ENCODE assay signal across 1 cellular context in the genomic region with DNA sequence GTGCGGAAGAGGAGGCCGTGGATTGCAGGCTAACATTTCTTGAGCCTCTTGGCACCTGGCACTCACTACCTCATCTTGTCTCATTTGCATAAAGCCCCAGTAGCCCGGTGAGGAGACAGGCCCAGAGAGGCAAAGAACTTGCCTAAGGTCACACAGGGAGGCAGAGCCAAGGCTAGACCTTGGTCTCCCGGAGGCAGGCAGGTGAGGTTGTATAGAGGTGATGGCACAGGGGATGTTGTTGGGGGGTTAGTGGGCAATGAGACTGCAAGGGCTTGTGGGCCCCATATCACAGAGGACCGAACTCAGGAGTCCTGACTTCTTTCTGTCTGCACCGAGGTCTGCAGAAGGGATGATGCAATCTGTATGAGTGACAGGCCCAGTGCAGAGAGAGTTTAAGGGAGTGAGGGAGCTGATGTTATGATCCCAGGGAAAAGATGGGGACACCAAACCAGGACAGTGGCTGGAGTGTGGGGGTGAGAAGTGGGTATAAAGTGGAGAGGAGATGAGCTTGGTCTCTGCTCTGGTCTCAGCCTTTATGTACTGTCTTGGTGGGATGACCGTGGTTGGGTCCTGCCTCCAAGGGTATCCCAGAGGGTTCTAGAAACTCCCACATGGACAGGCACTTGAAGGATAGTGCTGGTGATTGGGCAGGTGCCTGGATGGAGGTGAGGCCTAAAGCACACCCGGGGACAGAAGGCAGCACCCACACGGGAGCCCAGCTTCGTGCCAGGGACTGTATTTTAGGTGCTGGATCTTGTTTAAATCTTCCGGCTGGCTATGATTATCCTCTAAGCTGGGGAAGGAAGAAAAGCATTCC.
A peak's percentile ranks its signal among the peaks of the same experiment; 100 is the strongest.
TF ChIP-seq lines count a peak whose summit lies in the region.

No MANE protein-coding gene starts in this region.

TF ChIP-seq in K562, 482 proteins besides CTCF, POLR2A, EP300 and RAD21 (continued from another document and continues in another):
- TF ChIP-seq, protein P1, sequence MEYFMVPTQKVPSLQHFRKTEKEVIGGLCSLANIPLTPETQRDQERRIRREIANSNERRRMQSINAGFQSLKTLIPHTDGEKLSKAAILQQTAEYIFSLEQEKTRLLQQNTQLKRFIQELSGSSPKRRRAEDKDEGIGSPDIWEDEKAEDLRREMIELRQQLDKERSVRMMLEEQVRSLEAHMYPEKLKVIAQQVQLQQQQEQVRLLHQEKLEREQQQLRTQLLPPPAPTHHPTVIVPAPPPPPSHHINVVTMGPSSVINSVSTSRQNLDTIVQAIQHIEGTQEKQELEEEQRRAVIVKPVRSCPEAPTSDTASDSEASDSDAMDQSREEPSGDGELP (CRISPR knock-in tag; IDR thresholded peaks at IDR 0.05; ENCODE audit: borderline replicate concordance): 0 out of 2 replicates have a peak, but pooled peaks have one; percentile 27
- TF ChIP-seq ZNF24 (IDR thresholded peaks at IDR 0.05) (peak; percentile 34; the same call in 1 of the 2 replicates), EP400 (IDR thresholded peaks at IDR 0.05) (peak; percentile 63; the same call in 1 of the 2 replicates), CEBPG (CRISPR knock-in tag; IDR thresholded peaks at IDR 0.05) (peak; percentile 94), CEBPG (tag; conservative IDR thresholded peaks at IDR 0.05 in 1 of 2, IDR thresholded peaks at IDR 0.05 in 1 of 2) (peak; percentile 92 to 93), SP2 (IDR thresholded peaks at IDR 0.05; ENCODE audit: extremely low read depth, low read depth, low read length, poor library complexity, severe bottlenecking) (no peak), PHB2 (IDR thresholded peaks at IDR 0.05; ENCODE audit: low read depth) (no peak), E2F3 (CRISPR knock-in tag; IDR thresholded peaks at IDR 0.05) (no peak), CXXC5 (CRISPR knock-in tag; IDR thresholded peaks at IDR 0.05) (peak; percentile 13; the same call in 1 of the 2 replicates), RBM25 (IDR thresholded peaks at IDR 0.05; ENCODE audit: low read depth, low read length, severe bottlenecking) (peak; percentile 85), MTA3 (IDR thresholded peaks at IDR 0.05; ENCODE audit: borderline replicate concordance) (no peak; the same call in 1 of the 2 replicates), SP1 (CRISPR knock-in tag; IDR thresholded peaks at IDR 0.05) (no peak), PURB (CRISPR knock-in tag; IDR thresholded peaks at IDR 0.05; ENCODE audit: low read depth) (no peak), MYC (IDR thresholded peaks at IDR 0.05; ENCODE audit: low read depth, low read length) (no peak), MYC (CRISPR knock-in tag; IDR thresholded peaks at IDR 0.05; ENCODE audit: borderline replicate concordance, low read depth) (no peak), ESRRB (CRISPR knock-in tag; IDR thresholded peaks at IDR 0.05; ENCODE audit: borderline replicate concordance) (no peak), ZC3H4 (CRISPR knock-in tag; IDR thresholded peaks at IDR 0.05; ENCODE audit: borderline replicate concordance) (no peak), ADNP (tag; IDR thresholded peaks at IDR 0.05) (peak; percentile 62; the same call in 1 of the 2 replicates), CEBPB (tag; IDR thresholded peaks at IDR 0.05) (peak; percentile 97), GTF2F1 (IDR thresholded peaks at IDR 0.05; ENCODE audit: low read depth, low read length) (no peak), ZFP36 (IDR thresholded peaks at IDR 0.05; ENCODE audit: low read depth, low read length, partially characterized antibody) (peak; percentile 93), GTF2A2 (tag; IDR thresholded peaks at IDR 0.05) (no peak), FOXK1 (CRISPR knock-in tag; IDR thresholded peaks at IDR 0.05; ENCODE audit: borderline replicate concordance) (no peak), HNRNPUL1 (IDR thresholded peaks at IDR 0.05; ENCODE audit: low read length) (no peak), NCOA2 (IDR thresholded peaks at IDR 0.05; ENCODE audit: partially characterized antibody in 2 of 2) (no peak), BDP1 (IDR thresholded peaks at IDR 0.05; ENCODE audit: insufficient read depth, insufficient read length) (no peak), SIN3B (IDR thresholded peaks at IDR 0.05; ENCODE audit: low read depth) (no peak), HNRNPH1 (optimal IDR thresholded peaks at IDR 0.05; ENCODE audit: low read depth, low read length) (no peak), SIN3A (IDR thresholded peaks at IDR 0.05; ENCODE audit: borderline replicate concordance in 2 of 2, control insufficient read depth in 1 of 2, low read depth in 2 of 2, low read length in 2 of 2) (no peak), RFX7 (CRISPR knock-in tag; IDR thresholded peaks at IDR 0.05) (no peak), CREBBP (IDR thresholded peaks at IDR 0.05; ENCODE audit: low read depth, low read length) (no peak), ZNF239 (CRISPR knock-in tag; IDR thresholded peaks at IDR 0.05) (no peak), MYBL2 (IDR thresholded peaks at IDR 0.05; ENCODE audit: low read depth) (no peak), MYBL2 (CRISPR knock-in tag; IDR thresholded peaks at IDR 0.05; ENCODE audit: borderline replicate concordance) (no peak), XRCC5 (IDR thresholded peaks at IDR 0.05; ENCODE audit: low read depth, low read length) (no peak), BRD4 (IDR thresholded peaks at IDR 0.05) (no peak), ELF4 (CRISPR knock-in tag; IDR thresholded peaks at IDR 0.05) (no peak), ZNF444 (CRISPR knock-in tag; IDR thresholded peaks at IDR 0.05) (no peak)
- TF ChIP-seq, protein P2, sequence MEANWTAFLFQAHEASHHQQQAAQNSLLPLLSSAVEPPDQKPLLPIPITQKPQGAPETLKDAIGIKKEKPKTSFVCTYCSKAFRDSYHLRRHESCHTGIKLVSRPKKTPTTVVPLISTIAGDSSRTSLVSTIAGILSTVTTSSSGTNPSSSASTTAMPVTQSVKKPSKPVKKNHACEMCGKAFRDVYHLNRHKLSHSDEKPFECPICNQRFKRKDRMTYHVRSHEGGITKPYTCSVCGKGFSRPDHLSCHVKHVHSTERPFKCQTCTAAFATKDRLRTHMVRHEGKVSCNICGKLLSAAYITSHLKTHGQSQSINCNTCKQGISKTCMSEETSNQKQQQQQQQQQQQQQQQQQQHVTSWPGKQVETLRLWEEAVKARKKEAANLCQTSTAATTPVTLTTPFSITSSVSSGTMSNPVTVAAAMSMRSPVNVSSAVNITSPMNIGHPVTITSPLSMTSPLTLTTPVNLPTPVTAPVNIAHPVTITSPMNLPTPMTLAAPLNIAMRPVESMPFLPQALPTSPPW (CRISPR knock-in tag; IDR thresholded peaks at IDR 0.05): 0 out of 2 replicates have a peak, but pooled peaks have one; percentile 18
- TF ChIP-seq, protein P3, sequence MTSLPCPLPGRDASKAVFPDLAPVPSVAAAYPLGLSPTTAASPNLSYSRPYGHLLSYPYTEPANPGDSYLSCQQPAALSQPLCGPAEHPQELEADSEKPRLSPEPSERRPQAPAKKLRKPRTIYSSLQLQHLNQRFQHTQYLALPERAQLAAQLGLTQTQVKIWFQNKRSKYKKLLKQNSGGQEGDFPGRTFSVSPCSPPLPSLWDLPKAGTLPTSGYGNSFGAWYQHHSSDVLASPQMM (CRISPR knock-in tag; IDR thresholded peaks at IDR 0.05): no peak
- TF ChIP-seq, protein P4, sequence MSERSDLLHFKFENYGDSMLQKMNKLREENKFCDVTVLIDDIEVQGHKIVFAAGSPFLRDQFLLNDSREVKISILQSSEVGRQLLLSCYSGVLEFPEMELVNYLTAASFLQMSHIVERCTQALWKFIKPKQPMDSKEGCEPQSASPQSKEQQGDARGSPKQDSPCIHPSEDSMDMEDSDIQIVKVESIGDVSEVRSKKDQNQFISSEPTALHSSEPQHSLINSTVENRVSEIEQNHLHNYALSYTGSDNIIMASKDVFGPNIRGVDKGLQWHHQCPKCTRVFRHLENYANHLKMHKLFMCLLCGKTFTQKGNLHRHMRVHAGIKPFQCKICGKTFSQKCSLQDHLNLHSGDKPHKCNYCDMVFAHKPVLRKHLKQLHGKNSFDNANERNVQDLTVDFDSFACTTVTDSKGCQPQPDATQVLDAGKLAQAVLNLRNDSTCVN (CRISPR knock-in tag; IDR thresholded peaks at IDR 0.05): no peak
- TF ChIP-seq, protein P5, sequence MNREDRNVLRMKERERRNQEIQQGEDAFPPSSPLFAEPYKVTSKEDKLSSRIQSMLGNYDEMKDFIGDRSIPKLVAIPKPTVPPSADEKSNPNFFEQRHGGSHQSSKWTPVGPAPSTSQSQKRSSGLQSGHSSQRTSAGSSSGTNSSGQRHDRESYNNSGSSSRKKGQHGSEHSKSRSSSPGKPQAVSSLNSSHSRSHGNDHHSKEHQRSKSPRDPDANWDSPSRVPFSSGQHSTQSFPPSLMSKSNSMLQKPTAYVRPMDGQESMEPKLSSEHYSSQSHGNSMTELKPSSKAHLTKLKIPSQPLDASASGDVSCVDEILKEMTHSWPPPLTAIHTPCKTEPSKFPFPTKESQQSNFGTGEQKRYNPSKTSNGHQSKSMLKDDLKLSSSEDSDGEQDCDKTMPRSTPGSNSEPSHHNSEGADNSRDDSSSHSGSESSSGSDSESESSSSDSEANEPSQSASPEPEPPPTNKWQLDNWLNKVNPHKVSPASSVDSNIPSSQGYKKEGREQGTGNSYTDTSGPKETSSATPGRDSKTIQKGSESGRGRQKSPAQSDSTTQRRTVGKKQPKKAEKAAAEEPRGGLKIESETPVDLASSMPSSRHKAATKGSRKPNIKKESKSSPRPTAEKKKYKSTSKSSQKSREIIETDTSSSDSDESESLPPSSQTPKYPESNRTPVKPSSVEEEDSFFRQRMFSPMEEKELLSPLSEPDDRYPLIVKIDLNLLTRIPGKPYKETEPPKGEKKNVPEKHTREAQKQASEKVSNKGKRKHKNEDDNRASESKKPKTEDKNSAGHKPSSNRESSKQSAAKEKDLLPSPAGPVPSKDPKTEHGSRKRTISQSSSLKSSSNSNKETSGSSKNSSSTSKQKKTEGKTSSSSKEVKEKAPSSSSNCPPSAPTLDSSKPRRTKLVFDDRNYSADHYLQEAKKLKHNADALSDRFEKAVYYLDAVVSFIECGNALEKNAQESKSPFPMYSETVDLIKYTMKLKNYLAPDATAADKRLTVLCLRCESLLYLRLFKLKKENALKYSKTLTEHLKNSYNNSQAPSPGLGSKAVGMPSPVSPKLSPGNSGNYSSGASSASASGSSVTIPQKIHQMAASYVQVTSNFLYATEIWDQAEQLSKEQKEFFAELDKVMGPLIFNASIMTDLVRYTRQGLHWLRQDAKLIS (CRISPR knock-in tag; IDR thresholded peaks at IDR 0.05): no peak
- TF ChIP-seq, protein P6, sequence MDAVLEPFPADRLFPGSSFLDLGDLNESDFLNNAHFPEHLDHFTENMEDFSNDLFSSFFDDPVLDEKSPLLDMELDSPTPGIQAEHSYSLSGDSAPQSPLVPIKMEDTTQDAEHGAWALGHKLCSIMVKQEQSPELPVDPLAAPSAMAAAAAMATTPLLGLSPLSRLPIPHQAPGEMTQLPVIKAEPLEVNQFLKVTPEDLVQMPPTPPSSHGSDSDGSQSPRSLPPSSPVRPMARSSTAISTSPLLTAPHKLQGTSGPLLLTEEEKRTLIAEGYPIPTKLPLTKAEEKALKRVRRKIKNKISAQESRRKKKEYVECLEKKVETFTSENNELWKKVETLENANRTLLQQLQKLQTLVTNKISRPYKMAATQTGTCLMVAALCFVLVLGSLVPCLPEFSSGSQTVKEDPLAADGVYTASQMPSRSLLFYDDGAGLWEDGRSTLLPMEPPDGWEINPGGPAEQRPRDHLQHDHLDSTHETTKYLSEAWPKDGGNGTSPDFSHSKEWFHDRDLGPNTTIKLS (IDR thresholded peaks at IDR 0.05; ENCODE audit: borderline replicate concordance, low read depth): no peak
- TF ChIP-seq, protein P7, sequence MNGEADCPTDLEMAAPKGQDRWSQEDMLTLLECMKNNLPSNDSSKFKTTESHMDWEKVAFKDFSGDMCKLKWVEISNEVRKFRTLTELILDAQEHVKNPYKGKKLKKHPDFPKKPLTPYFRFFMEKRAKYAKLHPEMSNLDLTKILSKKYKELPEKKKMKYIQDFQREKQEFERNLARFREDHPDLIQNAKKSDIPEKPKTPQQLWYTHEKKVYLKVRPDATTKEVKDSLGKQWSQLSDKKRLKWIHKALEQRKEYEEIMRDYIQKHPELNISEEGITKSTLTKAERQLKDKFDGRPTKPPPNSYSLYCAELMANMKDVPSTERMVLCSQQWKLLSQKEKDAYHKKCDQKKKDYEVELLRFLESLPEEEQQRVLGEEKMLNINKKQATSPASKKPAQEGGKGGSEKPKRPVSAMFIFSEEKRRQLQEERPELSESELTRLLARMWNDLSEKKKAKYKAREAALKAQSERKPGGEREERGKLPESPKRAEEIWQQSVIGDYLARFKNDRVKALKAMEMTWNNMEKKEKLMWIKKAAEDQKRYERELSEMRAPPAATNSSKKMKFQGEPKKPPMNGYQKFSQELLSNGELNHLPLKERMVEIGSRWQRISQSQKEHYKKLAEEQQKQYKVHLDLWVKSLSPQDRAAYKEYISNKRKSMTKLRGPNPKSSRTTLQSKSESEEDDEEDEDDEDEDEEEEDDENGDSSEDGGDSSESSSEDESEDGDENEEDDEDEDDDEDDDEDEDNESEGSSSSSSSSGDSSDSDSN (IDR thresholded peaks at IDR 0.05; ENCODE audit: borderline replicate concordance in 1 of 2, low read depth in 2 of 2, low read length in 2 of 2): no peak
- TF ChIP-seq, protein P8, sequence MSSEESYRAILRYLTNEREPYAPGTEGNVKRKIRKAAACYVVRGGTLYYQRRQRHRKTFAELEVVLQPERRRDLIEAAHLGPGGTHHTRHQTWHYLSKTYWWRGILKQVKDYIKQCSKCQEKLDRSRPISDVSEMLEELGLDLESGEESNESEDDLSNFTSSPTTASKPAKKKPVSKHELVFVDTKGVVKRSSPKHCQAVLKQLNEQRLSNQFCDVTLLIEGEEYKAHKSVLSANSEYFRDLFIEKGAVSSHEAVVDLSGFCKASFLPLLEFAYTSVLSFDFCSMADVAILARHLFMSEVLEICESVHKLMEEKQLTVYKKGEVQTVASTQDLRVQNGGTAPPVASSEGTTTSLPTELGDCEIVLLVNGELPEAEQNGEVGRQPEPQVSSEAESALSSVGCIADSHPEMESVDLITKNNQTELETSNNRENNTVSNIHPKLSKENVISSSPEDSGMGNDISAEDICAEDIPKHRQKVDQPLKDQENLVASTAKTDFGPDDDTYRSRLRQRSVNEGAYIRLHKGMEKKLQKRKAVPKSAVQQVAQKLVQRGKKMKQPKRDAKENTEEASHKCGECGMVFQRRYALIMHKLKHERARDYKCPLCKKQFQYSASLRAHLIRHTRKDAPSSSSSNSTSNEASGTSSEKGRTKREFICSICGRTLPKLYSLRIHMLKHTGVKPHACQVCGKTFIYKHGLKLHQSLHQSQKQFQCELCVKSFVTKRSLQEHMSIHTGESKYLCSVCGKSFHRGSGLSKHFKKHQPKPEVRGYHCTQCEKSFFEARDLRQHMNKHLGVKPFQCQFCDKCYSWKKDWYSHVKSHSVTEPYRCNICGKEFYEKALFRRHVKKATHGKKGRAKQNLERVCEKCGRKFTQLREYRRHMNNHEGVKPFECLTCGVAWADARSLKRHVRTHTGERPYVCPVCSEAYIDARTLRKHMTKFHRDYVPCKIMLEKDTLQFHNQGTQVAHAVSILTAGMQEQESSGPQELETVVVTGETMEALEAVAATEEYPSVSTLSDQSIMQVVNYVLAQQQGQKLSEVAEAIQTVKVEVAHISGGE (CRISPR knock-in tag; IDR thresholded peaks at IDR 0.05): no peak
- TF ChIP-seq, protein P9, sequence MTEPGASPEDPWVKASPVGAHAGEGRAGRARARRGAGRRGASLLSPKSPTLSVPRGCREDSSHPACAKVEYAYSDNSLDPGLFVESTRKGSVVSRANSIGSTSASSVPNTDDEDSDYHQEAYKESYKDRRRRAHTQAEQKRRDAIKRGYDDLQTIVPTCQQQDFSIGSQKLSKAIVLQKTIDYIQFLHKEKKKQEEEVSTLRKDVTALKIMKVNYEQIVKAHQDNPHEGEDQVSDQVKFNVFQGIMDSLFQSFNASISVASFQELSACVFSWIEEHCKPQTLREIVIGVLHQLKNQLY (CRISPR knock-in tag; conservative IDR thresholded peaks at IDR 0.05): no peak
